ENCODE assay signal across 8 cellular contexts in the genomic region with DNA sequence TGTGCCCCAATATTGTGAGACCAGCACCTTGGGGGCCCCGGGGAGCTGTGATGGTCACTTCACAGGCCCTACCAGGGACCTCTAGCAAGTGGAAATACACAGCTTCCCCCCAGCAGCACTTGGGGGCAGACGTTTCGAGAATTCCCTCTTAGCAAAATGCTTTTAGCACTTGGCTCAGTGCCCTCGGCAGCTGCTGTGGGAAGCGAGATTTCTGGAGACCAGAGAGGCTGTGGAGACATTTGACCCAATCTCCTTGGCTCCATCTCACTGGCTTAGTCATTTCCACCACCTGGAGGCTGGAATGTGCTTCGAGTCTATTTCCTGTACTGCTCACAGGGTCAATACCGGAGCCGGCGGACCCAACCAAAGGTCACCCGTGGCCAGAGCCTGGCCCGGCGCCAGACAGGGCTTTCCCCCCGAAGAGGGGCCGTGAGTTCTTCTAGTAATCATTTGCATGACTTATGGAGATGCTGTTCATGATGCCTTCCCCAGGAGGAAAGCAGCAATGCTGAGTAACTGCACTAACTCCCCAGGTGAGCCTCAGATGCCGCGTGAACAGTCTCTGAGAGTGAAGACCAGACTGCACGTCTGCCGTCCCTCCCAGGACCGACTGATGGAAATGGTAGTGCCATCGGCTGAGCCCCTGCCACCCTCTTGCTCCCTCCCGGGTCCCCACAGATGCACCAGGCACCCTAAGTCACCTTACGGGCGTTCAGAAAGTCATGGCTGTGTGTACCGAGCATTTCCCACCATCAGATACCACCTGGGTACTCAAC. TPM values are rescaled to one million over a fixed set of nuclear protein-coding genes. Genes with fewer than 3 reads are reported as not detected.
DNase-seq lines count a peak whose midpoint lies in the region; ATAC-seq, FAIRE-seq and TF ChIP-seq lines count a peak whose summit lies in the region.

No MANE protein-coding gene starts in this region.

- ATAC-seq in IMR-90 (ENCODE audit: low read depth) (peak; percentile 21), GM21381 (IDR thresholded peaks at IDR 0.05; ENCODE audit: unreplicated experiment) (no peak)

- peak overlapping the region; percentile 34 for H3K4me2 ChIP-seq in IMR-90 (ENCODE audit: low read depth, low read length)

- H3K4ac ChIP-seq in IMR-90 (ENCODE audit: low read depth, low read length) = peak overlapping the region; percentile 96

- no TSS peak for BruUV-seq in IMR-90 (replicated peaks; lab: Mats Ljungman, UMichigan)

- H2AFZ ChIP-seq in IMR-90 (replicated peaks; ENCODE audit: low read length, poor library complexity) = peak overlapping the region; percentile 73

- peak overlapping the region; percentile 87 for H2BK120ac ChIP-seq in IMR-90 (ENCODE audit: low read depth, low read length)

- dilution Hi-C loops in IMR-90 (cut with HindIII; ENCODE audit: low sequenced_read_pairs, unreplicated experiment) = no loop called here

- CTCF ChIA-PET in IMR-90 (lab: Yijun Ruan, JAX) = interaction anchor here (0.9 to 1.2 kb wide), 3 partner anchors 53 to 159 kb away, joined by 3 to 4 read pairs (median 4); no protein-coding TSS in a partner anchor

- peak overlapping the region; percentile 74 for H3K18ac ChIP-seq in IMR-90 (ENCODE audit: low read depth, low read length)

- H3K9ac ChIP-seq in IMR-90 (ENCODE audit: low read depth, low read length) (no peak overlapping the region), kidney (ENCODE audit: low read length in 2 of 2) (peak overlapping the region in 1 of 2 donors; percentile 51)

- no peak for FAIRE-seq in kidney (lab: Jason Lieb, UNC)

- intact Hi-C loops in IMR-90 (cut with micrococcal nuclease) = loop anchor here (2.0 to 5.0 kb wide), 2 partner anchors 45 to 159 kb away; no protein-coding TSS in a partner anchor
- intact Hi-C loops in kidney (cut with DNase I) = no loop called here

- peak overlapping the region; percentile 96 for H2BK20ac ChIP-seq in IMR-90 (ENCODE audit: low read depth, low read length)

- peak overlapping the region; percentile 65 for H3K56ac ChIP-seq in IMR-90 (ENCODE audit: extremely low read depth, insufficient read depth, low read length)

- H2BK15ac ChIP-seq in IMR-90 (ENCODE audit: low read depth, low read length) = peak overlapping the region; percentile 90; the same call in 1 of the 3 replicates

- peak overlapping the region; percentile 53 to 79 for H4K8ac ChIP-seq in IMR-90 (ENCODE audit: low read depth in 2 of 2, low read length in 2 of 2)

- peaks cover 30% of the 10 kb centered on the region for H3K9me1 ChIP-seq in IMR-90 (ENCODE audit: insufficient read depth, low read length)

- H3K27ac ChIP-seq in IMR-90 (ENCODE audit: insufficient read depth, low read length) (peak overlapping the region; percentile 65), brain microvascular endothelial cell (peak overlapping the region; percentile 76), kidney (ENCODE audit: low read depth in 2 of 2, low read length in 2 of 2) (peak overlapping the region; percentile 55 to 64), thymus (ENCODE audit: low read depth) (peak overlapping the region; percentile 20)

- no peaks in the 10 kb centered on the region for H4K20me1 ChIP-seq in IMR-90 (ENCODE audit: insufficient read depth, low read length)

- TF ChIP-seq POLR2A in IMR-90 (IDR thresholded peaks at IDR 0.05; ENCODE audit: low read depth, low read length) = no peak

- peak; percentile 97 for DNase-seq in A172 (ENCODE audit: low spot score)
- peak; percentile 98 for DNase-seq in IMR-90
- peak; percentile 81 for DNase-seq in brain microvascular endothelial cell
- DNase-seq in kidney = peak; percentile 90
- no peak for DNase-seq in stimulated activated CD4-positive, alpha-beta T cell treated with anti-CD3 and anti-CD28 coated beads, Interleukin-4, amount 100 ng/mL, for 1 hour
- DNase-seq in stimulated activated CD4-positive, alpha-beta T cell treated with anti-CD3 and anti-CD28 coated beads, Interleukin-12 subunit alpha, Interleukin-12 subunit beta, amount 100 ng/mL, for 4 hours = no peak

- H3K36me3 ChIP-seq in IMR-90 (ENCODE audit: control insufficient read depth, insufficient read depth, low read length) (no peaks in the 10 kb centered on the region), brain microvascular endothelial cell (replicated peaks) (no peaks in the 10 kb centered on the region), kidney (ENCODE audit: control insufficient read depth in 1 of 2, insufficient read depth in 2 of 2, low read length in 2 of 2) (no peaks in the 10 kb centered on the region), thymus (ENCODE audit: control insufficient read depth, insufficient read depth) (no peaks in the 10 kb centered on the region)

- no peak overlapping the region for H3K4me3 ChIP-seq in IMR-90 (ENCODE audit: insufficient read depth, low read depth, low read length)
- no peak overlapping the region for H3K4me3 ChIP-seq in brain microvascular endothelial cell (ENCODE audit: low read depth, low read length)
- no peak overlapping the region for H3K4me3 ChIP-seq in kidney (ENCODE audit: low read length in 2 of 2)
- no peak overlapping the region for H3K4me3 ChIP-seq in thymus (ENCODE audit: low read length)

- peak overlapping the region; percentile 86 for H4K91ac ChIP-seq in IMR-90 (ENCODE audit: insufficient read depth, low read depth, low read length)

- H2AK5ac ChIP-seq in IMR-90 (ENCODE audit: low read depth, low read length) = peak overlapping the region; percentile 97

- peak; percentile 37 for TF ChIP-seq RAD21 in IMR-90 (IDR thresholded peaks at IDR 0.05; ENCODE audit: low read length)

- POLR2A ChIA-PET in IMR-90 (lab: Charles Lee; ENCODE audit: unreplicated experiment) = no interaction called here

- peak overlapping the region; percentile 70 for H3K14ac ChIP-seq in IMR-90 (replicated peaks; ENCODE audit: low read depth, low read length)

- H3K9me3 ChIP-seq in IMR-90 (ENCODE audit: control insufficient read depth, insufficient read depth, low read length) = no peaks in the 10 kb centered on the region
- H3K9me3 ChIP-seq in kidney (ENCODE audit: control insufficient read depth in 1 of 2, low read length in 2 of 2) = no peaks in the 10 kb centered on the region
- peaks cover 1% of the 10 kb centered on the region for H3K9me3 ChIP-seq in thymus (ENCODE audit: control insufficient read depth)

- H3K23ac ChIP-seq in IMR-90 (ENCODE audit: low read depth, low read length) = peak overlapping the region; percentile 55; the same call in 1 of the 2 replicates

- H3K4me1 ChIP-seq in IMR-90 (ENCODE audit: control insufficient read depth, insufficient read depth, low read length) (peaks cover 19% of the 10 kb centered on the region), kidney (ENCODE audit: control insufficient read depth in 1 of 2, insufficient read depth in 1 of 2, low read depth in 1 of 2, low read length in 2 of 2) (peaks cover 11 to 25% of the 10 kb centered on the region in 2 donors), thymus (ENCODE audit: control insufficient read depth, insufficient read depth, low read length) (peaks cover 17% of the 10 kb centered on the region)

- peaks cover 0 to 17% of the 10 kb centered on the region in 2 experiments; a peak in 2 of 4 replicates for H3K79me1 ChIP-seq in IMR-90 (ENCODE audit: low read depth in 1 of 2, low read length in 2 of 2)

- WGBS in IMR-90 (ENCODE audit: extremely low coverage in 2 of 2, insufficient read length in 1 of 2), 2 experiments = 54% methylated on average over 9 of the region's 24 CpGs; no CpG with 5 or more reads in 1 of the 2 experiments
- WGBS in thymus = 86% methylated on average over 24 of the region's 24 CpGs

- TF ChIP-seq CTCF in IMR-90 (conservative IDR thresholded peaks at IDR 0.05; ENCODE audit: low read depth, low read length) = peak; percentile 58
- peak; percentile 62 for TF ChIP-seq CTCF in brain microvascular endothelial cell (IDR thresholded peaks at IDR 0.05; ENCODE audit: low read depth, low read length, missing control alignments)
- TF ChIP-seq CTCF in kidney (IDR thresholded peaks at IDR 0.05; ENCODE audit: borderline replicate concordance, extremely low read depth, insufficient read depth) = peak; percentile 19

- H3K27me3 ChIP-seq in IMR-90 (ENCODE audit: control insufficient read depth, insufficient read depth, low read length) (no peaks in the 10 kb centered on the region), brain microvascular endothelial cell (replicated peaks) (no peaks in the 10 kb centered on the region), thymus (ENCODE audit: control insufficient read depth, insufficient read depth) (peaks cover 6% of the 10 kb centered on the region)

- H2BK5ac ChIP-seq in IMR-90 (ENCODE audit: low read depth, low read length, poor library complexity, severe bottlenecking) = peak overlapping the region; percentile 93

- peak overlapping the region; percentile 44 for H2AK9ac ChIP-seq in IMR-90 (replicated peaks; ENCODE audit: low read depth, low read length, poor library complexity)

- H4K5ac ChIP-seq in IMR-90 (ENCODE audit: low read depth, low read length) = peak overlapping the region; percentile 61; the same call in 1 of the 2 replicates

- in situ Hi-C loops in IMR-90 (cut with MboI; ENCODE audit: low sequenced_read_pairs) (no loop called here), brain microvascular endothelial cell (cut with HindIII; ENCODE audit: low pct_ligation_motif_present, low sequenced_read_pairs) (no loop called here)

TF ChIP-seq in IMR-90, 13 proteins besides CTCF, POLR2A, EP300 and RAD21 (continues in another document):
- TF ChIP-seq RFX5 (IDR thresholded peaks at IDR 0.05; ENCODE audit: low read depth, low read length) (no peak), BHLHE40 (IDR thresholded peaks at IDR 0.05; ENCODE audit: low read depth, low read length) (no peak), CHD1 (IDR thresholded peaks at IDR 0.05; ENCODE audit: low read depth, low read length) (0 out of 2 replicates have a peak, but pooled peaks have one; percentile 49)

RNA-seq across cellular contexts. Expression of a gene that starts 4.4 kb away (rescaled TPM):
- 19.7 and 31.4 TPM in 2 replicates for total RNA-seq in A172 (2014; rRNA removed; shearing (Covaris generic))
- 19.4 and 25.3 TPM in 2 replicates for total RNA-seq in IMR-90 (2012; rRNA removed)
- polyA plus RNA-seq in IMR-90 (2012; rRNA removed) = 10.6 and 15.6 TPM in 2 replicates
- polyA plus RNA-seq in IMR-90 (2012; cell fraction: cytosol; rRNA removed) = 5.8 and 8.5 TPM in 2 replicates
- polyA plus RNA-seq in IMR-90 (2012; cell fraction: nucleus; rRNA removed; ENCODE audit: low replicate concordance) = 28.1 and 43.3 TPM in 2 replicates
- total RNA-seq in kidney = 25.6 TPM
- polyA plus RNA-seq in kidney (ENCODE audit: insufficient read depth, low read depth, low replicate concordance) = 7.6 TPM
- 11.3 TPM for polyA plus RNA-seq in thymus

RNA-seq across cellular contexts. Expression of a gene that starts 52.0 kb away (rescaled TPM):
- total RNA-seq in A172 (2014; rRNA removed; shearing (Covaris generic)) = 13.6 and 15.2 TPM in 2 replicates
- 12.0 and 13.6 TPM in 2 replicates for total RNA-seq in IMR-90 (2012; rRNA removed)
- 6.8 and 7.8 TPM in 2 replicates for polyA plus RNA-seq in IMR-90 (2012; rRNA removed)
- polyA plus RNA-seq in IMR-90 (2012; cell fraction: cytosol; rRNA removed) = 2.4 and 2.8 TPM in 2 replicates
- 4.6 and 22.7 TPM in 2 replicates for polyA plus RNA-seq in IMR-90 (2012; cell fraction: nucleus; rRNA removed; ENCODE audit: low replicate concordance)
- 16.0 TPM for total RNA-seq in kidney
- polyA plus RNA-seq in kidney (ENCODE audit: insufficient read depth, low read depth, low replicate concordance) = 2.3 TPM
- polyA plus RNA-seq in thymus = 7.9 TPM

Comparison
In these comparisons a context has a peak if more than half of its experiments do, and no peak if none do; other contexts are left out.
1. DNase-seq: peak in A172 (single experiment), IMR-90 (single experiment), brain microvascular endothelial cell (single experiment) and kidney (single experiment); none in stimulated activated CD4-positive, alpha-beta T cell treated with anti-CD3 and anti-CD28 coated beads, Interleukin-4, amount 100 ng/mL, for 1 hour (single experiment) and stimulated activated CD4-positive, alpha-beta T cell treated with anti-CD3 and anti-CD28 coated beads, Interleukin-12 subunit alpha, Interleukin-12 subunit beta, amount 100 ng/mL, for 4 hours (single experiment).
2. H3K27ac ChIP-seq: peak in every context shown above with its lines; median percentile 76 in brain microvascular endothelial cell; 65 in IMR-90; 60 in kidney; 20 in thymus.
3. Peak in every context shown above with its lines, with median percentiles within 50 percentile points of each other: CTCF ChIP-seq.